Comparison of ENCODE assay signal across 10 cellular contexts in the genomic region with DNA sequence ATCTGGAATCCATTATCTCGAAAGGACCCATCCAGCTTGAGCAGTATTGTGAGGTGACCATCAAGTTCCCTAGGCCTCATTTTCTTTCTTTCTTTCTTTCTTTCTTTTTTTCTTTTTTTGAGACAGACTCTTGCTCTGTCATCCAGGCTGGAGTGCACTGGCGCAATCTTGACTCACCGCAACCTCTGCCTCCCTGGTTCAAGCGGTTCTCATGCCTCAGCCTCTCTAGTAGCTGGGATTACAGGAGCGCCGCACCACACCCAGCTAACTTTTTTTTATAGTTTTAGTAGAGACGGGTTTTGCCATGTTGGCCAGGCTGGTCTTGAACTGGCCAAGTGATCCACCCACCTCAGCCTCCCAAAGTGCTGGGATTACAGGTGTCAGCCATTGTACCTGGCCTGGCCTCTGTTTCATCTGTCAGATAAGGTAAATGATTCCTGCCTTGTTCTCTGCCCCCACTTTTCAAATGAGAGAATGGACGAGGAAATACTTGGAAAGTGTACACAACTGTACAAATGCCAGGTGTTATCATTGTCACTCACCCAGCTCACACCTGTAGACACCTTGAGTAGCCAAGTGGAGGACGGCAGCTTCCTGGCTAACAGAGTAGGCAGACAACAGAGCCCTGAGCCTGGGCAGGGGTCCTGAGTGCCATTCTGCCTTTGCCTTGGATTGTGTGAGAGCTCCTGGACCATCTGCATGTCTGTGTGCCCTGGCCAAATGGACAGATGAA. TPM values are rescaled to one million over a fixed set of nuclear protein-coding genes. Genes with fewer than 3 reads are reported as not detected.
DNase-seq lines count a peak whose midpoint lies in the region; ATAC-seq and TF ChIP-seq lines count a peak whose summit lies in the region.
"Had no signal": no experiment of that assay in that cellular context is flagged by ENCODE, and none has a peak within 500 bp of the region (broad histone marks: within the 10 kb centered on the region; RNA-seq: fewer than 3 reads in every experiment).

No MANE protein-coding gene starts in this region.

- TF ChIP-seq CTCF in 22Rv1 (IDR thresholded peaks at IDR 0.05) (no peak), coronary artery (IDR thresholded peaks at IDR 0.05) (no peak)

- WGBS in HUES64: 96% methylated on average over 9 of the region's 9 CpGs

- H3K27me3 ChIP-seq in HUES64 (ENCODE audit: insufficient read depth, low read length): no peaks in the 10 kb centered on the region
- H3K27me3 ChIP-seq in mucosa of rectum (ENCODE audit: control insufficient read depth in 2 of 2, insufficient read depth in 2 of 2, low read length in 2 of 2): no peaks in the 10 kb centered on the region
- H3K27me3 ChIP-seq: adrenal gland had no signal

- H3K9me3 ChIP-seq in HUES64 (ENCODE audit: insufficient read depth, low read depth, low read length) (no peaks in the 10 kb centered on the region), mucosa of rectum (ENCODE audit: control insufficient read depth in 2 of 2, low read length in 2 of 2) (no peaks in the 10 kb centered on the region)
- H3K9me3 ChIP-seq: adrenal gland had no signal

- no peak overlapping the region for H3K4me3 ChIP-seq in HUES64 (ENCODE audit: low read length)
- H3K4me3 ChIP-seq in coronary artery: peak overlapping the region; percentile 48
- no peak overlapping the region for H3K4me3 ChIP-seq in mucosa of rectum (ENCODE audit: low read length in 2 of 2)
- H3K4me3 ChIP-seq: adrenal gland had no signal

- no peak for ATAC-seq in HG02588 (IDR thresholded peaks at IDR 0.05; ENCODE audit: unreplicated experiment)
- no peak for ATAC-seq in HG03045 (IDR thresholded peaks at IDR 0.05; ENCODE audit: unreplicated experiment)
- ATAC-seq in HG03025 (IDR thresholded peaks at IDR 0.05; ENCODE audit: low FRiP score, unreplicated experiment): no peak

- H3K4me1 ChIP-seq in HUES64 (ENCODE audit: insufficient read depth, low read length): peaks cover 70% of the 10 kb centered on the region
- peaks cover 23 to 39% of the 10 kb centered on the region in 2 donors for H3K4me1 ChIP-seq in mucosa of rectum (ENCODE audit: control insufficient read depth in 2 of 2, insufficient read depth in 2 of 2, low read length in 2 of 2)

- DNase-seq in coronary artery (ENCODE audit: low spot score) (no peak), NCI-H82 treated with DMSO at 0.1 percent for 48 hours (lab: John Stamatoyannopoulos, UW; ENCODE audit: unreplicated experiment) (no peak)
- DNase-seq: activated CD4-positive, alpha-beta T cell treated with anti-CD3 and anti-CD28 coated beads, Interleukin-2, amount 50 U/mL, for 4 hours; adrenal gland had no signal

- H3K9ac ChIP-seq in HUES64 (ENCODE audit: low read depth, low read length) (0 out of 2 replicates have a peak overlapping the region, but pooled peaks have one; percentile 15), mucosa of rectum (ENCODE audit: low read depth in 1 of 2, low read length in 2 of 2) (peak overlapping the region in 1 of 2 donors; percentile 13)

- H3K27ac ChIP-seq in 22Rv1: peak overlapping the region; percentile 67
- H3K27ac ChIP-seq in HUES64 (ENCODE audit: low read depth, low read length): peak overlapping the region; percentile 81
- H3K27ac ChIP-seq in coronary artery: peak overlapping the region; percentile 86 to 96
- peak overlapping the region; percentile 49 for H3K27ac ChIP-seq in mucosa of rectum (ENCODE audit: low read depth in 2 of 2, low read length in 2 of 2)

- H3K36me3 ChIP-seq in HUES64 (ENCODE audit: insufficient read depth, low read length) (peaks cover 16% of the 10 kb centered on the region; the same call in 1 of the 2 replicates), mucosa of rectum (ENCODE audit: control insufficient read depth in 2 of 2, insufficient read depth in 2 of 2, low read length in 2 of 2) (peaks cover 0 to 3% of the 10 kb centered on the region in 2 donors)
- H3K36me3 ChIP-seq: adrenal gland had no signal

RNA-seq across cellular contexts. Expression of a gene that starts 54.1 kb away (rescaled TPM):
- polyA plus RNA-seq in HUES64 (2013, experiment 1 of 2): 92.2 TPM
- polyA plus RNA-seq in HUES64 (2013, experiment 2 of 2): 96.4 TPM
